ENCODE assay signal across 8 cellular contexts in genomic region chr11:64317961-64318693, GRCh38. TPM values are rescaled to one million over a fixed set of nuclear protein-coding genes. Genes with fewer than 3 reads are reported as not detected.
DNase-seq lines count a peak whose midpoint lies in the region; ATAC-seq and TF ChIP-seq lines count a peak whose summit lies in the region.

TSS of gene PRDX5 (plus strand) at chr11:64318121. CDS start at chr11:64318216, 95 bp downstream.

- 2% methylated on average over 38 of the region's 57 CpGs for WGBS in SK-N-SH (ENCODE audit: low lambda C conversion rate)
- WGBS in gastroesophageal sphincter (ENCODE audit: low coverage in 1 of 2), 2 donors = 0% methylated on average over 2 to 14 of the region's 57 CpGs

- TF ChIP-seq POLR2A in gastroesophageal sphincter (IDR thresholded peaks at IDR 0.05) = peak; percentile 83 to 86

- ATAC-seq in HG02571 (IDR thresholded peaks at IDR 0.05; ENCODE audit: unreplicated experiment) = peak; percentile 72
- peak; percentile 93 for ATAC-seq in gastroesophageal sphincter

- peaks cover 39% of the 10 kb centered on the region for H3K79me2 ChIP-seq in SK-N-SH (ENCODE audit: insufficient read depth)

- CTCF ChIA-PET in SK-N-SH (lab: Yijun Ruan, JAX) = interaction anchor here (0.7 to 3.0 kb wide), 16 partner anchors 13 to 371 kb away, joined by 3 to 27 read pairs (median 4); partner anchors contain the start of gene ESRRA

- peak within 1 kb of the TSS; percentile 88 for H3K4me2 ChIP-seq in SK-N-SH

- no peaks in the 10 kb centered on the region for H4K20me1 ChIP-seq in SK-N-SH (ENCODE audit: insufficient read depth)

- H3K27me3 ChIP-seq in SK-N-SH (ENCODE audit: insufficient read depth) (no peaks in the 10 kb centered on the region), gastroesophageal sphincter (no peaks in the 10 kb centered on the region)

- H3K4me3 ChIP-seq in SK-N-SH (ENCODE audit: low read depth in 2 of 2, low read length in 1 of 2) = peak within 1 kb of the TSS; percentile 70 to 98
- peak within 1 kb of the TSS; percentile 44 to 89 for H3K4me3 ChIP-seq in gastroesophageal sphincter

- TF ChIP-seq EP300 in SK-N-SH (IDR thresholded peaks at IDR 0.05; ENCODE audit: borderline replicate concordance in 1 of 2, low read depth in 1 of 2, low read length in 1 of 2) (0 out of 4 replicates have a peak, but pooled peaks of 1 of the 2 experiments have one; percentile 4), gastroesophageal sphincter (IDR thresholded peaks at IDR 0.05) (no peak)

- H3K27ac ChIP-seq in SK-N-SH (ENCODE audit: low read depth in 2 of 2, low read length in 1 of 2) (peak within 1 kb of the TSS; percentile 97 to 100), gastroesophageal sphincter (peak within 1 kb of the TSS; percentile 78 to 97 (median 96))

- H3K36me3 ChIP-seq in SK-N-SH (replicated peaks in 1 of 2; ENCODE audit: control insufficient read depth in 1 of 2, insufficient read depth in 2 of 2, low read length in 1 of 2) (peaks cover 0 to 30% of the 10 kb centered on the region in 2 experiments), gastroesophageal sphincter (peaks cover 0 to 65% of the 10 kb centered on the region in 2 donors)

- H3K4me1 ChIP-seq in SK-N-SH (ENCODE audit: control insufficient read depth in 1 of 2, insufficient read depth in 2 of 2, low read depth in 1 of 2, low read length in 1 of 2) (peaks cover 0 to 15% of the 10 kb centered on the region in 2 experiments; a peak in 2 of 4 replicates), gastroesophageal sphincter (peaks cover 0 to 50% (median 14%) of the 10 kb centered on the region in 3 donors)

- peak within 1 kb of the TSS; percentile 91 for H2AFZ ChIP-seq in SK-N-SH (ENCODE audit: low read depth)

- H3F3A ChIP-seq in SK-N-SH (replicated peaks; ENCODE audit: insufficient read depth) = peaks cover 6% of the 10 kb centered on the region

- H3K9ac ChIP-seq in SK-N-SH = peak within 1 kb of the TSS; percentile 91

- POLR2A ChIA-PET in SK-N-SH (lab: Yijun Ruan, JAX) = interaction anchor here (0.6 to 2.3 kb wide), 17 partner anchors 11 to 330 kb away, joined by 3 to 18 read pairs (median 5); partner anchors contain the start of genes ESRRA, KCNK4, NUDT22 and TRPT1

- peak; percentile 75 for TF ChIP-seq CTCF in GM10266 (IDR thresholded peaks at IDR 0.05; ENCODE audit: control insufficient read depth, insufficient read depth, low read depth, missing control alignments)
- peak; percentile 33; the same call in 1 of the 2 replicates for TF ChIP-seq CTCF in SK-N-SH (IDR thresholded peaks at IDR 0.05)
- TF ChIP-seq CTCF in gastroesophageal sphincter (IDR thresholded peaks at IDR 0.05) = peak in 3 of 4 experiments; percentile 42 to 74 (median 49)

- peak; percentile 55 for TF ChIP-seq RAD21 in SK-N-SH (IDR thresholded peaks at IDR 0.05; ENCODE audit: low read length)

- H3K9me2 ChIP-seq in SK-N-SH = no peaks in the 10 kb centered on the region

- DNase-seq in GM10266 (ENCODE audit: extremely low spot score) (peak; percentile 96), NCI-H1092 (lab: John Stamatoyannopoulos, UW) (peak; percentile 97), SK-N-SH (peak; percentile 97), non-pigmented ciliary epithelial cell (ENCODE audit: low read depth) (peak; percentile 71), superior temporal gyrus (ENCODE audit: extremely low spot score) (peak; percentile 98)
- DNase-seq in activated naive CD4-positive, alpha-beta T cell treated with anti-CD3 and anti-CD28 coated beads, Interleukin-2, amount 50 U/mL, for 16 hours = peak; percentile 94

- H3K9me3 ChIP-seq in SK-N-SH (no peaks in the 10 kb centered on the region), gastroesophageal sphincter (no peaks in the 10 kb centered on the region)

TF ChIP-seq in SK-N-SH, 30 proteins besides CTCF, POLR2A, EP300 and RAD21:
- TF ChIP-seq TEAD4 (IDR thresholded peaks at IDR 0.05; ENCODE audit: borderline replicate concordance, insufficient read depth) (no peak), ELF1 (IDR thresholded peaks at IDR 0.05) (peak; percentile 76), MAX (IDR thresholded peaks at IDR 0.05; ENCODE audit: low read depth) (no peak), YY1 (IDR thresholded peaks at IDR 0.05; ENCODE audit: low read depth) (peak; percentile 52; the same call in 1 of the 2 replicates), SIN3A (IDR thresholded peaks at IDR 0.05; ENCODE audit: borderline replicate concordance, low read depth, low read length) (peak; percentile 31; the same call in 1 of the 2 replicates), REST (IDR thresholded peaks at IDR 0.05; ENCODE audit: low read depth, low read length) (peak; percentile 57; the same call in 1 of the 2 replicates), FOSL2 (IDR thresholded peaks at IDR 0.05; ENCODE audit: borderline replicate concordance, low read depth) (no peak), MXI1 (IDR thresholded peaks at IDR 0.05; ENCODE audit: low read depth, low read length) (peak; percentile 63), NFIC (IDR thresholded peaks at IDR 0.05; ENCODE audit: borderline replicate concordance) (no peak), SMC3 (IDR thresholded peaks at IDR 0.05; ENCODE audit: low read depth, low read length) (peak; percentile 31; the same call in 1 of the 2 replicates), MEF2A (IDR thresholded peaks at IDR 0.05; ENCODE audit: borderline replicate concordance, low read depth) (no peak), GATA2 (CRISPR knock-in tag; IDR thresholded peaks at IDR 0.05) (no peak), NRF1 (IDR thresholded peaks at IDR 0.05; ENCODE audit: low read depth, low read length) (peak; percentile 96), POLR2AphosphoS5 (IDR thresholded peaks at IDR 0.05; ENCODE audit: low read depth, low read length) (peak; percentile 58; the same call in 1 of the 2 replicates), RFX5 (IDR thresholded peaks at IDR 0.05; ENCODE audit: low read length) (0 out of 2 replicates have a peak, but pooled peaks have one; percentile 17)

RNA-seq across cellular contexts. Expression of gene PRDX5, which starts in this region (rescaled TPM):
- polyA plus RNA-seq in SK-N-SH (2012; rRNA removed) = 875 and 1,000 TPM in 2 replicates
- polyA plus RNA-seq in SK-N-SH (2012; cell fraction: cytosol; rRNA removed) = 911 and 944 TPM in 2 replicates
- 283 and 326 TPM in 2 replicates for polyA plus RNA-seq in SK-N-SH (2012; cell fraction: nucleus; rRNA removed)
- total RNA-seq in gastroesophageal sphincter = 100 to 1,000 TPM; 179 to 260 (median 181) TPM

Comparison
In these comparisons a context has a peak if more than half of its experiments do, and no peak if none do; other contexts are left out.
1. Peak in every context shown above with its lines: DNase-seq, ATAC-seq, H3K4me3 ChIP-seq and H3K27ac ChIP-seq.